Comparison of ENCODE assay signal across 8 cellular contexts in the genomic region with DNA sequence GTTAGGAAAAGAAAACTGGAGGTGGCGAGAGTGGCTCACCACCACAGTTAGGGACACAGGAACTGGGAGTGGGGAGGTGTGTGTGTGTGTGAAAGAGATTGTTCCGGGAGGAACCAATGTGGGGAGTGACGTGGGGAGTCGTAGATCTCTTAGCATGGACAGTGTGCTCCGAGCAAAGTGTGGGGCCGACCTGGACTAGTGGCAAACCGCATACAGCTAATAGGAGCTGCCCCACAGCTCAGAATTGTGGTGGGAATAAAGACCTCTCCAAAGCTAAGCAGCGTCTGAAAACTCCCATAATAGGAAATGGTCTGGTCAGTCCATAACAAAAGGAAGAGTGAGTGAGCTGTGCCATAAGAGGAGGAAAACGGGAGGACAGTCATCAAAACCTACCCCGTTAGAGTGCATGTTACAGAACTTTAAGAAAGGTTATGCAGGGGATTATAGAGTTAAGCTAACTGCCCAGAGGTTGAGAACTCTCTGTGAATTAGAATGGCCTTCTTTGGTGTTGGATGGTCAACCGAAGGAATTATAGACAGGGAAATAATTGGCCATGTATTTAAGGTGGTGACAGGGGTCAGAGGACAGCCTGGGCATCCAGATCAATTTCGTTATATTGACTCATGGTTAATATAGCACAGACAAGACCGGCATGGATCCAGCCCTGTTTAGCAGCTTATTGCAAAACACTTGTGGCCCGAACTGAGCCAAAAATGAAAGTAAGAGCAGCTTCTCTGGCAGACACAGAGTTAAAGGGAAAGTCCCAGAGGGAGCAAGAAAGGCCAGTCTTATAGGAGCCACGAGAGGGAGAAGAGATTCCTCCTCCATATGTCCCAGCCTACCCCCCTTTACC. TPM values are rescaled to one million over a fixed set of nuclear protein-coding genes. Genes with fewer than 3 reads are reported as not detected.
A peak's percentile ranks its signal among the peaks of the same experiment; 100 is the strongest.
DNase-seq lines count a peak whose midpoint lies in the region; ATAC-seq, FAIRE-seq and TF ChIP-seq lines count a peak whose summit lies in the region.

No MANE protein-coding gene starts in this region.

- FAIRE-seq in keratinocyte (lab: Jason Lieb, UNC) = no peak

- H3K9me1 ChIP-seq in keratinocyte (ENCODE audit: control insufficient read depth, extremely low read depth, insufficient read depth, low read length) = no peaks in the 10 kb centered on the region

- no peaks in the 10 kb centered on the region for H4K20me1 ChIP-seq in keratinocyte (ENCODE audit: control insufficient read depth, extremely low read depth, insufficient read depth, low read length)

- no peak overlapping the region for H3K27ac ChIP-seq in CD4-positive, CD25-positive, alpha-beta regulatory T cell (ENCODE audit: insufficient read depth, low read length, poor library complexity, severe bottlenecking)
- H3K27ac ChIP-seq in keratinocyte (ENCODE audit: control insufficient read depth, insufficient read depth, low read length) = no peak overlapping the region

- peak overlapping the region in 1 of 3 donors; percentile 57 for H3K27ac Mint-ChIP-seq in CD4-positive, CD25-positive, alpha-beta regulatory T cell

- peak overlapping the region; percentile 32 for H3K9ac ChIP-seq in keratinocyte (ENCODE audit: control insufficient read depth, extremely low read depth, insufficient read depth, low read length)

- H3K36me3 ChIP-seq in CD4-positive, CD25-positive, alpha-beta regulatory T cell (ENCODE audit: control insufficient read depth, insufficient read depth, low read length) = no peaks in the 10 kb centered on the region
- no peaks in the 10 kb centered on the region for H3K36me3 ChIP-seq in keratinocyte (ENCODE audit: control insufficient read depth in 2 of 2, extremely low read depth in 1 of 2, insufficient read depth in 2 of 2, low read length in 2 of 2)

- no peaks in the 10 kb centered on the region for H3K9me3 ChIP-seq in CD4-positive, CD25-positive, alpha-beta regulatory T cell (ENCODE audit: control insufficient read depth in 2 of 2, low read length in 2 of 2)
- H3K9me3 ChIP-seq in keratinocyte (ENCODE audit: control insufficient read depth, low read depth, low read length) = no peaks in the 10 kb centered on the region

- dilution Hi-C loops in keratinocyte (cut with MboI; ENCODE audit: extremely low pct_ligation_motif_present, low sequenced_read_pairs) = no loop called here

- DNase-seq in CD4-positive, CD25-positive, alpha-beta regulatory T cell = peak in 1 of 3 donors; percentile 37
- peak; percentile 84 for DNase-seq in OCI-M1 (lab: John Stamatoyannopoulos, UW)
- DNase-seq in keratinocyte (ENCODE audit: low read depth, low spot score) = no peak
- DNase-seq in effector CD8-positive, alpha-beta T cell (lab: John Stamatoyannopoulos, UW) = no peak
- no peak for DNase-seq in head of caudate nucleus
- DNase-seq in activated CD8-positive, alpha-beta memory T cell treated with anti-CD3 and anti-CD28 coated beads, Interleukin-2, amount 50 U/mL, for 48 hours = no peak

- H3K4me2 ChIP-seq in keratinocyte (ENCODE audit: control insufficient read depth, extremely low read depth, insufficient read depth, low read depth, low read length) = peak overlapping the region; percentile 84

- no peaks in the 10 kb centered on the region for H3K27me3 ChIP-seq in CD4-positive, CD25-positive, alpha-beta regulatory T cell (ENCODE audit: control insufficient read depth, insufficient read depth, low read length)
- no peaks in the 10 kb centered on the region for H3K27me3 ChIP-seq in keratinocyte (ENCODE audit: control insufficient read depth, extremely low read depth, insufficient read depth, low read length)

- peaks cover 2% of the 10 kb centered on the region for H3K36me3 Mint-ChIP-seq in CD4-positive, CD25-positive, alpha-beta regulatory T cell

- H3K4me1 ChIP-seq in CD4-positive, CD25-positive, alpha-beta regulatory T cell (ENCODE audit: control insufficient read depth, insufficient read depth, low read length, poor library complexity, severe bottlenecking) = no peaks in the 10 kb centered on the region
- peaks cover 2% of the 10 kb centered on the region for H3K4me1 ChIP-seq in keratinocyte (ENCODE audit: control insufficient read depth, extremely low read depth, insufficient read depth, low read length)

- ATAC-seq in CD4-positive, CD25-positive, alpha-beta regulatory T cell (ENCODE audit: low read depth in 2 of 2) = no peak
- peak; percentile 56 for ATAC-seq in GM21576 (IDR thresholded peaks at IDR 0.05; ENCODE audit: unreplicated experiment)
- no peak for ATAC-seq in HG02840 (IDR thresholded peaks at IDR 0.05; ENCODE audit: low FRiP score, unreplicated experiment)

- peaks cover 11% of the 10 kb centered on the region for H3K27me3 Mint-ChIP-seq in CD4-positive, CD25-positive, alpha-beta regulatory T cell

- intact Hi-C loops in head of caudate nucleus (cut with DNase I) = no loop called here

- no peak for TF ChIP-seq CTCF in keratinocyte (optimal IDR thresholded peaks at IDR 0.05 in 1 of 3, IDR thresholded peaks at IDR 0.05 in 1 of 3, conservative IDR thresholded peaks at IDR 0.05 in 1 of 3; ENCODE audit: extremely low read depth in 1 of 3, insufficient read depth in 2 of 3, low read length in 3 of 3)

- no peaks in the 10 kb centered on the region for H3K79me2 ChIP-seq in keratinocyte (ENCODE audit: control insufficient read depth, insufficient read depth, low read length)

- H3K4me3 Mint-ChIP-seq in CD4-positive, CD25-positive, alpha-beta regulatory T cell = peak overlapping the region in 1 of 4 donors; percentile 65

- H3K9me3 Mint-ChIP-seq in CD4-positive, CD25-positive, alpha-beta regulatory T cell = peaks cover 0 to 10% (median 2%) of the 10 kb centered on the region in 7 donors

- peak overlapping the region; percentile 91 for H2AFZ ChIP-seq in keratinocyte (ENCODE audit: control insufficient read depth, low read length)

- H3K4me3 ChIP-seq in CD4-positive, CD25-positive, alpha-beta regulatory T cell (ENCODE audit: low read depth, low read length) = peak overlapping the region; percentile 13
- H3K4me3 ChIP-seq in keratinocyte (ENCODE audit: control insufficient read depth in 2 of 3, extremely low read depth in 1 of 3, insufficient read depth in 2 of 3, low read depth in 1 of 3, low read length in 3 of 3) = peak overlapping the region in 2 of 3 experiments; percentile 54 to 58

- H3K4me1 Mint-ChIP-seq in CD4-positive, CD25-positive, alpha-beta regulatory T cell = no peaks in the 10 kb centered on the region

RNA-seq across cellular contexts. Expression of a gene that starts 8.9 kb away (rescaled TPM):
- total RNA-seq in CD4-positive, CD25-positive, alpha-beta regulatory T cell = not detected
- polyA plus RNA-seq in CD4-positive, CD25-positive, alpha-beta regulatory T cell = not detected
- polyA plus RNA-seq in keratinocyte = 0.10 to 0.25 TPM (median 0.13 TPM) in 3 replicates
- 2.6 TPM for polyA plus RNA-seq in keratinocyte (2011; ENCODE audit: low read depth)
- polyA plus RNA-seq in keratinocyte (2011; cell fraction: cytosol; rRNA removed) = 0.12 TPM in 1 of 2 replicates, not detected in the other
- 0.55 and 1.1 TPM in 2 replicates for polyA plus RNA-seq in keratinocyte (2011; cell fraction: nucleus; rRNA removed)
- polyA plus RNA-seq in keratinocyte (2012; ENCODE audit: low replicate concordance) = 0.22 and 6.4 TPM in 2 replicates
- polyA minus RNA-seq in keratinocyte = 0.35 to 0.56 TPM in 2 of 3 replicates, not detected in the other
- polyA minus RNA-seq in keratinocyte (2011; cell fraction: cytosol; rRNA and poly(A)+ RNA removed) = not detected
- polyA minus RNA-seq in keratinocyte (2011; cell fraction: nucleus; rRNA and poly(A)+ RNA removed) = 0.93 and 1.4 TPM in 2 replicates
